In genomic region chr11:71272161-71272560, GRCh38 we compare ENCODE assay signal across 18 cellular contexts. TPM values are rescaled to one million over a fixed set of nuclear protein-coding genes. Genes with fewer than 3 reads are reported as not detected.
"Had no signal": no experiment of that assay in that cellular context is flagged by ENCODE, and none has a peak within 500 bp of the region (broad histone marks: within the 10 kb centered on the region; RNA-seq: fewer than 3 reads in every experiment).

No MANE protein-coding gene starts in this region.

- H3K4me1 Mint-ChIP-seq: naive thymus-derived CD8-positive, alpha-beta T cell; stimulated activated effector memory CD8-positive, alpha-beta T cell treated with anti-CD3 and anti-CD28 coated beads, Interleukin-12 subunit alpha, Interleukin-12 subunit beta, amount 100 ng/mL, for 72 hours had no signal

- H3K27ac ChIP-seq: coronary artery, hepatocyte, ovary, suprapubic skin, thyroid gland, upper lobe of left lung had no signal

- DNase-seq: effector CD4-positive, alpha-beta T cell; foreskin melanocyte; kidney glomerular epithelial cell; mammary epithelial cell; mucosa of descending colon; naive thymus-derived CD8-positive, alpha-beta T cell; ovary; right cardiac atrium; stimulated activated CD4-positive, alpha-beta T cell treated with anti-CD3 and anti-CD28 coated beads, Interleukin-4, amount 100 ng/mL, for 1 hour; stimulated activated CD8-positive, alpha-beta memory T cell treated with anti-CD3 and anti-CD28 coated beads, Interleukin-4, amount 100 ng/mL, for 48 hours; stimulated activated naive CD8-positive, alpha-beta T cell treated with anti-CD3 and anti-CD28 coated beads, Interleukin-15, Interleukin-2, amounts not matched to agents 100 U/mL and 50 U/mL, for 24 hours; thyroid gland; upper lobe of left lung had no signal

- H3K36me3 ChIP-seq: ovary, suprapubic skin, thyroid gland, upper lobe of left lung had no signal

- H3K4me3 Mint-ChIP-seq: naive thymus-derived CD8-positive, alpha-beta T cell; stimulated activated effector memory CD8-positive, alpha-beta T cell treated with anti-CD3 and anti-CD28 coated beads, Interleukin-12 subunit alpha, Interleukin-12 subunit beta, amount 100 ng/mL, for 72 hours had no signal

- H3K9me3 ChIP-seq: ovary, suprapubic skin, thyroid gland had no signal

- H3K27ac Mint-ChIP-seq: naive thymus-derived CD8-positive, alpha-beta T cell; stimulated activated effector memory CD8-positive, alpha-beta T cell treated with anti-CD3 and anti-CD28 coated beads, Interleukin-12 subunit alpha, Interleukin-12 subunit beta, amount 100 ng/mL, for 72 hours had no signal

- H3K4me3 ChIP-seq: coronary artery, hepatocyte, mucosa of descending colon, ovary, smooth muscle cell, suprapubic skin, thyroid gland, upper lobe of left lung had no signal

- H3K4me1 ChIP-seq: suprapubic skin, thyroid gland, upper lobe of left lung had no signal

- H3K36me3 Mint-ChIP-seq: stimulated activated effector memory CD8-positive, alpha-beta T cell treated with anti-CD3 and anti-CD28 coated beads, Interleukin-12 subunit alpha, Interleukin-12 subunit beta, amount 100 ng/mL, for 72 hours had no signal

- H3K27me3 ChIP-seq: hepatocyte, ovary, thyroid gland, upper lobe of left lung had no signal

RNA-seq across cellular contexts. Expression of gene SHANK2, which starts 19.8 kb away (rescaled TPM):
- total RNA-seq: naive thymus-derived CD8-positive, alpha-beta T cell had no signal
